32 cellular contexts compared by ENCODE assay signal in genomic region chr9:135639196-135639595, GRCh38. TPM values are rescaled to one million over a fixed set of nuclear protein-coding genes. Genes with fewer than 3 reads are reported as not detected.
"Had no signal": no experiment of that assay in that cellular context is flagged by ENCODE, and none has a peak within 500 bp of the region (broad histone marks: within the 10 kb centered on the region; RNA-seq: fewer than 3 reads in every experiment).

GLT6D1 (minus strand) TSS chr9:135639540; CDS start chr9:135639187, 353 bp downstream.

- H3K4me3 ChIP-seq: stomach, suprapubic skin, testis, thoracic aorta, thyroid gland, tibial artery, tibial nerve, transverse colon, upper lobe of left lung, upper lobe of right lung, uterus, vagina had no signal

- H3K4me3 Mint-ChIP-seq: stimulated activated effector memory CD8-positive, alpha-beta T cell treated with anti-CD3 and anti-CD28 coated beads, Interleukin-12 subunit alpha, Interleukin-12 subunit beta, amount 100 ng/mL, for 72 hours; stimulated activated memory B cell treated with anti-CD40 and anti-IgM and Interleukin-4, amounts not matched to agents 10 μg/mL and 1 μg/mL and 100 μg/mL, for 72 hours; stimulated activated naive B cell treated with anti-CD40 and anti-IgM and Interleukin-4, amounts not matched to agents 10 μg/mL and 1 μg/mL and 100 μg/mL, for 72 hours; stimulated activated naive CD8-positive, alpha-beta T cell treated with anti-CD3 and anti-CD28 coated beads, Interleukin-15, amount 100 ng/mL, for 72 hours; stimulated activated naive CD8-positive, alpha-beta T cell treated with anti-CD3 and anti-CD28 coated beads, Interleukin-15, Interleukin-2, amounts not matched to agents 100 ng/mL and 50 ng/mL, for 24 hours; type B pancreatic cell had no signal

- H3K36me3 ChIP-seq: stomach, suprapubic skin, thoracic aorta, thyroid gland, tibial artery, tibial nerve, transverse colon, upper lobe of left lung, upper lobe of right lung, uterus, vagina had no signal

- DNase-seq: stimulated activated CD4-positive, alpha-beta T cell treated with anti-CD3 and anti-CD28 coated beads, Interleukin-2, amount 100 ng/mL, for 48 hours; stimulated activated CD4-positive, alpha-beta T cell treated with anti-CD3 and anti-CD28 coated beads, Interleukin-4, amount 100 ng/mL, for 1 hour; stimulated activated CD4-positive, alpha-beta T cell treated with anti-CD3 and anti-CD28 coated beads, Interleukin-4, amount 100 ng/mL, for 24 hours; stimulated activated CD4-positive, alpha-beta T cell treated with anti-CD3 and anti-CD28 coated beads, Interleukin-4, amount 100 ng/mL, for 4 hours; stimulated activated CD8-positive, alpha-beta memory T cell treated with anti-CD3 and anti-CD28 coated beads, Interleukin-4, amount 100 ng/mL, for 48 hours; stimulated activated naive B cell treated with anti-CD40 and anti-IgM and Interleukin-4, amounts not matched to agents 10 μg/mL and 1 μg/mL and 100 μg/mL, for 72 hours; stimulated activated naive CD4-positive, alpha-beta T cell; stimulated activated naive CD4-positive, alpha-beta T cell treated with Interleukin-2 at 50 U/mL for 16 hours; stimulated activated naive CD8-positive, alpha-beta T cell treated with anti-CD3 and anti-CD28 coated beads, Interleukin-15, amount 100 ng/mL, for 72 hours; stimulated activated naive CD8-positive, alpha-beta T cell treated with anti-CD3 and anti-CD28 coated beads, Interleukin-15, Interleukin-2, amounts not matched to agents 100 U/mL and 50 U/mL, for 24 hours; stomach; substantia nigra; testis; thyroid gland; tibial artery; transverse colon; trophoblast cell; upper lobe of left lung; upper lobe of right lung; uterus had no signal

- H3K36me3 Mint-ChIP-seq: stimulated activated effector memory CD8-positive, alpha-beta T cell treated with anti-CD3 and anti-CD28 coated beads, Interleukin-12 subunit alpha, Interleukin-12 subunit beta, amount 100 ng/mL, for 72 hours; type B pancreatic cell had no signal

- H3K27me3 ChIP-seq: testis, thyroid gland, tibial nerve, upper lobe of left lung, vagina had no signal

- ATAC-seq: stimulated activated effector memory CD8-positive, alpha-beta T cell treated with anti-CD3 and anti-CD28 coated beads, Interleukin-12 subunit alpha, Interleukin-12 subunit beta, amount 100 ng/mL, for 72 hours; stimulated activated memory B cell treated with anti-CD40 and anti-IgM and Interleukin-4, amounts not matched to agents 10 μg/mL and 1 μg/mL and 100 μg/mL, for 72 hours; stimulated activated naive B cell treated with anti-CD40 and anti-IgM and Interleukin-4, amounts not matched to agents 10 μg/mL and 1 μg/mL and 100 μg/mL, for 72 hours; stimulated activated naive CD8-positive, alpha-beta T cell treated with anti-CD3 and anti-CD28 coated beads, Interleukin-15, amount 100 ng/mL, for 72 hours; stimulated activated naive CD8-positive, alpha-beta T cell treated with anti-CD3 and anti-CD28 coated beads, Interleukin-15, Interleukin-2, amounts not matched to agents 100 U/mL and 50 U/mL, for 24 hours; upper lobe of right lung had no signal

- H3K9me3 ChIP-seq: suprapubic skin, testis, thyroid gland, upper lobe of right lung, uterus, vagina had no signal

- H3K27ac Mint-ChIP-seq: stimulated activated effector memory CD8-positive, alpha-beta T cell treated with anti-CD3 and anti-CD28 coated beads, Interleukin-12 subunit alpha, Interleukin-12 subunit beta, amount 100 ng/mL, for 72 hours; stimulated activated memory B cell treated with anti-CD40 and anti-IgM and Interleukin-4, amounts not matched to agents 10 μg/mL and 1 μg/mL and 100 μg/mL, for 72 hours; stimulated activated naive B cell treated with anti-CD40 and anti-IgM and Interleukin-4, amounts not matched to agents 10 μg/mL and 1 μg/mL and 100 μg/mL, for 72 hours; stimulated activated naive CD8-positive, alpha-beta T cell treated with anti-CD3 and anti-CD28 coated beads, Interleukin-15, amount 100 ng/mL, for 72 hours; stimulated activated naive CD8-positive, alpha-beta T cell treated with anti-CD3 and anti-CD28 coated beads, Interleukin-15, Interleukin-2, amounts not matched to agents 100 ng/mL and 50 ng/mL, for 24 hours; type B pancreatic cell had no signal

- H3K27ac ChIP-seq: stomach, suprapubic skin, testis, thoracic aorta, thyroid gland, tibial artery, tibial nerve, transverse colon, upper lobe of left lung, upper lobe of right lung, uterus, vagina had no signal

- H3K4me1 Mint-ChIP-seq: stimulated activated effector memory CD8-positive, alpha-beta T cell treated with anti-CD3 and anti-CD28 coated beads, Interleukin-12 subunit alpha, Interleukin-12 subunit beta, amount 100 ng/mL, for 72 hours; stimulated activated memory B cell treated with anti-CD40 and anti-IgM and Interleukin-4, amounts not matched to agents 10 μg/mL and 1 μg/mL and 100 μg/mL, for 72 hours; stimulated activated naive B cell treated with anti-CD40 and anti-IgM and Interleukin-4, amounts not matched to agents 10 μg/mL and 1 μg/mL and 100 μg/mL, for 72 hours; stimulated activated naive CD8-positive, alpha-beta T cell treated with anti-CD3 and anti-CD28 coated beads, Interleukin-15, amount 100 ng/mL, for 72 hours had no signal

- H3K9me3 Mint-ChIP-seq: type B pancreatic cell had no signal

- H3K4me1 ChIP-seq: stomach, suprapubic skin, testis, thyroid gland, tibial artery, tibial nerve, transverse colon, upper lobe of left lung, upper lobe of right lung, uterus, vagina had no signal

RNA-seq across cellular contexts. Expression of gene GLT6D1, which starts in this region (rescaled TPM):
- total RNA-seq: stomach, subcutaneous adipose tissue, suprapubic skin, temporal lobe, thoracic aorta, thyroid gland, tibial nerve, transverse colon, upper lobe of left lung, upper lobe of right lung, ureter, urinary bladder, uterus, vagina had no signal
